In the genomic region with DNA sequence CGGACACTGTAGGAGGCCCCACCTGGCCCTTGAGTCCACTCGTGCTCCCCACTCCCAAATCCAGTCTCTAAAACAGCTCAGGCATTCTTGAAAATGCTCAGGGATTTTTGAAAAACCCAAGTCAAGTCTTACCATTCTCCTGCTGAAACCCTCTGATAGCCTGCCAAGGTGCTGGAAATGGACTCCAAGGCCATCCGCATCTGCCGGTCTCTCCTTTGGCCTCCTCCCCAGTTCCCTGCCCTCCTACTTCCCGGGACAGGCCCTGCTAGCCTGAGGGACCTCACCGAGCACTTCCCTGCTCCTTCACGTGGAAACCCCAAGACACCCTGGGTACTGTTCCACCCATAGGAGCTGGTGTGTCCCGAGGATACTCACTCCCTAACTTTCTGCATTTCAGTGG, we compare ENCODE assay signal across 12 cellular contexts. TPM values are rescaled to one million over a fixed set of nuclear protein-coding genes. Genes with fewer than 3 reads are reported as not detected.
"Had no signal": no experiment of that assay in that cellular context is flagged by ENCODE, and none has a peak within 500 bp of the region (broad histone marks: within the 10 kb centered on the region; RNA-seq: fewer than 3 reads in every experiment).

No MANE protein-coding gene starts in this region.

- H3K27ac Mint-ChIP-seq: mesothelial cell of epicardium, type B pancreatic cell had no signal

- H3K27me3 ChIP-seq: cardiac muscle cell had no signal

- H3K36me3 Mint-ChIP-seq: mesothelial cell of epicardium, type B pancreatic cell had no signal

- H3K4me3 Mint-ChIP-seq: activated CD4-positive, alpha-beta T cell treated with anti-CD3 and anti-CD28 coated beads, Interleukin-2, amount 10 ng/mL, durations not matched to agents 24 days and 14 days; mesothelial cell of epicardium; type B pancreatic cell had no signal

- H3K27ac ChIP-seq: cardiac muscle cell, epithelial cell of prostate had no signal

- DNase-seq: activated CD4-positive, alpha-beta T cell treated with anti-CD3 and anti-CD28 coated beads, Interleukin-2, amount 10 ng/mL, durations not matched to agents 24 days and 14 days; activated CD4-positive, CD25-positive, alpha-beta regulatory T cell; activated CD8-positive, alpha-beta memory T cell treated with anti-CD3 and anti-CD28 coated beads for 24 hours; activated naive CD4-positive, alpha-beta T cell; foreskin melanocyte; lower lobe of right lung; stimulated activated naive CD4-positive, alpha-beta T cell had no signal

- H3K9me3 ChIP-seq: lower lobe of right lung had no signal

- H3K4me1 Mint-ChIP-seq: mesothelial cell of epicardium had no signal

- H3K9me3 Mint-ChIP-seq: activated CD4-positive, alpha-beta T cell treated with anti-CD3 and anti-CD28 coated beads, Interleukin-2, amount 10 ng/mL, durations not matched to agents 24 days and 14 days; mesothelial cell of epicardium; type B pancreatic cell had no signal

- H3K4me3 ChIP-seq: cardiac muscle cell, lower lobe of right lung had no signal

- H3K36me3 ChIP-seq: cardiac muscle cell, lower lobe of right lung had no signal

RNA-seq across cellular contexts. Expression of gene GADD45G, which starts 49.8 kb away (rescaled TPM):
- polyA plus RNA-seq: fibroblast of lung had no signal
